Comparison of ENCODE assay signal across 3 cellular contexts in the genomic region with DNA sequence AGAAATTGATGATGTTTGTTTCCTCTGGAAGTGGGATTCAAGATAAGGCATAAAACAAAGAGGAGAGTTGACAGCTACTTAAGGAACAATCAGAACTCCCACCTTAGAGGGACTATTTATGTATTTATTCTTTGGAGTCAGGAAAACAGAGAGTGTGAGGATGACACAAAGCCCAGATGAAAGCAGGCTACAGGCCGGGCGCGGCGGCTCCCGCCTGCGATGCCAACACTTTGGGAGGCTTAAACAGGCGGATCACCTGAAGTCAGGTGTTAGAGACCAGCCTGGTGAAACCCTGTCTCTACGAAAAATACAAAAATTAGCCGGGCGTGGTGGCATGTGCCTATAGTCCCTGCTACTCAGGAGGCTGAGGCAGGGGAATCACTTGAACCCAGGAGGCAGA.
"Had no signal": no experiment of that assay in that cellular context is flagged by ENCODE, and none has a peak within 500 bp of the region (broad histone marks: within the 10 kb centered on the region; RNA-seq: fewer than 3 reads in every experiment).

No MANE protein-coding gene starts in this region.

- H3K4me3 ChIP-seq: GM12878 had no signal

- ATAC-seq: GM12878 had no signal

- DNase-seq: GDM1, GF-D8 had no signal
